ENCODE assay signal across 8 cellular contexts in the genomic region with DNA sequence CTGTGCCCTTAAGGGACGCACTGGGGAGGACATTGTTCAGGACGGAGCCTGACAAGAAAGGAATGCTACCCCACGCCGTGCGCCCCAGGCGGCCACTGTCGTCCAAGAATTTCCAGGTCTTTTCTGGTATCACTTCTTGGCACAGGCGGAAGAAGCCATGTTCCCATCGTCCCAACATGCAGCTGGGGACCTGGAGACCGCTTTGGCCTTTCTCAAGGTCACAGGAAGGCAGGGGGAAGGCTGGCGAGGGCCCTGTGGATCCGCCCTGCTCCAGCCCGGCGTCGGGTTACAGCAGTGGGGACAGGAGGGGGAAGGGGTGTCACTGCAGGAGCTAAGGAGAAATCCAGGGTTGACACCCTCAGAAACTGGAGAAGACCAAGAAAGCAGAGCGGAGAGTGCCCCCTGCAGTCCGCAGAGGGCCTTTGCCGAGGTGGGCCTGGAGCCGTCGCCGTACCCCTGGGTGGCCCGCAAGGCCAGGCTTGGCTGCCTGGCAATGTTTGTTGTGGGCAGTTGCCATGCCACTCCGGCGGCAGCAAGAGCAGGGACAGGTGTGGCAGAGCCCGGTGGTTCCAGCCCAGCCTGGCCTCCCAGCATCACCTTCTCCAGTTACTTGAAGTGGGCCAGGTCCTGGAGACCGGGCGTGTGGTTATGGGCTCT.
A peak's percentile ranks its signal among the peaks of the same experiment; 100 is the strongest.
DNase-seq lines count a peak whose midpoint lies in the region; ATAC-seq, FAIRE-seq and TF ChIP-seq lines count a peak whose summit lies in the region.

No MANE protein-coding gene starts in this region.

- CTCF ChIA-PET in A549 (lab: Yijun Ruan, JAX): interaction anchor here (0.7 to 1.7 kb wide), 5 partner anchors 12 to 180 kb away, joined by 3 to 6 read pairs (median 3); no protein-coding TSS in a partner anchor

- peak; percentile 22; the same call in 2 of the 3 replicates for TF ChIP-seq CTCF in A549 (IDR thresholded peaks at IDR 0.05)
- TF ChIP-seq CTCF in HFFc6 (IDR thresholded peaks at IDR 0.05): peak; percentile 69

- peaks cover 22% of the 10 kb centered on the region for H3K27me3 Mint-ChIP-seq in HFFc6 (ENCODE audit: insufficient read depth)

- H3K4me3 ChIP-seq in A549: no peak overlapping the region

- no peaks in the 10 kb centered on the region for H3K4me1 ChIP-seq in A549

- POLR2A ChIA-PET in A549 (lab: Yijun Ruan, JAX): no interaction called here

- no peak for TF ChIP-seq POLR2A in A549 (IDR thresholded peaks at IDR 0.05; ENCODE audit: low read length)

- 33% methylated on average over 25 of the region's 27 CpGs for WGBS in A549 (ENCODE audit: missing lambda C conversion rate)

- no peak overlapping the region for H3K27ac ChIP-seq in A549

- no peaks in the 10 kb centered on the region for H3K9me3 ChIP-seq in A549

- DNase-seq in A549 (ENCODE audit: low read depth in 1 of 2, low spot score in 1 of 2) (peak; percentile 35 to 44), HFFc6 (no peak), SW480 (ENCODE audit: low spot score) (peak; percentile 66), iris pigment epithelial cell (ENCODE audit: low read depth) (peak; percentile 16)
- no peak for DNase-seq in activated CD4-positive, CD25-positive, alpha-beta regulatory T cell treated with anti-CD3 and anti-CD28 coated beads, Interleukin-2, amount 50 U/mL, for 72 hours

- H3K9me3 Mint-ChIP-seq in HFFc6: no peaks in the 10 kb centered on the region; the same call in 1 of the 2 replicates

- H3K4me2 ChIP-seq in A549: no peak overlapping the region

- no peaks in the 10 kb centered on the region for H3K36me3 Mint-ChIP-seq in HFFc6 (ENCODE audit: low read depth)

- peak; percentile 19 to 48; a peak in 3 of 5 replicates for TF ChIP-seq RAD21 in A549 (conservative IDR thresholded peaks at IDR 0.05 in 1 of 2, IDR thresholded peaks at IDR 0.05 in 1 of 2)

- no peak for FAIRE-seq in A549 (lab: Jason Lieb, UNC)

- ATAC-seq in A549 (peak; percentile 25 to 89; a peak in 3 of 6 replicates), HG03175 (IDR thresholded peaks at IDR 0.05; ENCODE audit: unreplicated experiment) (no peak), HG02588 (IDR thresholded peaks at IDR 0.05; ENCODE audit: unreplicated experiment) (no peak), GM21723 (IDR thresholded peaks at IDR 0.05; ENCODE audit: unreplicated experiment) (no peak)

- no peak overlapping the region for H3K4me3 Mint-ChIP-seq in HFFc6

- TF ChIP-seq EP300 in A549 (IDR thresholded peaks at IDR 0.05): no peak

- peaks cover 3% of the 10 kb centered on the region for H3K4me1 Mint-ChIP-seq in HFFc6 (ENCODE audit: low read depth)

- no peak overlapping the region for H3K27ac Mint-ChIP-seq in HFFc6

TF ChIP-seq in A549, 52 proteins besides CTCF, POLR2A, EP300 and RAD21:
- TF ChIP-seq MYC (IDR thresholded peaks at IDR 0.05; ENCODE audit: borderline replicate concordance, low read length) (no peak), NR3C1 (IDR thresholded peaks at IDR 0.05) (no peak), JUNB (IDR thresholded peaks at IDR 0.05) (no peak), TFCP2L1 (CRISPR knock-in tag; IDR thresholded peaks at IDR 0.05) (no peak)
- TF ChIP-seq, protein P1, sequence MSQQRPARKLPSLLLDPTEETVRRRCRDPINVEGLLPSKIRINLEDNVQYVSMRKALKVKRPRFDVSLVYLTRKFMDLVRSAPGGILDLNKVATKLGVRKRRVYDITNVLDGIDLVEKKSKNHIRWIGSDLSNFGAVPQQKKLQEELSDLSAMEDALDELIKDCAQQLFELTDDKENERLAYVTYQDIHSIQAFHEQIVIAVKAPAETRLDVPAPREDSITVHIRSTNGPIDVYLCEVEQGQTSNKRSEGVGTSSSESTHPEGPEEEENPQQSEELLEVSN (IDR thresholded peaks at IDR 0.05; ENCODE audit: borderline replicate concordance, low read depth): no peak
- TF ChIP-seq, protein P2, sequence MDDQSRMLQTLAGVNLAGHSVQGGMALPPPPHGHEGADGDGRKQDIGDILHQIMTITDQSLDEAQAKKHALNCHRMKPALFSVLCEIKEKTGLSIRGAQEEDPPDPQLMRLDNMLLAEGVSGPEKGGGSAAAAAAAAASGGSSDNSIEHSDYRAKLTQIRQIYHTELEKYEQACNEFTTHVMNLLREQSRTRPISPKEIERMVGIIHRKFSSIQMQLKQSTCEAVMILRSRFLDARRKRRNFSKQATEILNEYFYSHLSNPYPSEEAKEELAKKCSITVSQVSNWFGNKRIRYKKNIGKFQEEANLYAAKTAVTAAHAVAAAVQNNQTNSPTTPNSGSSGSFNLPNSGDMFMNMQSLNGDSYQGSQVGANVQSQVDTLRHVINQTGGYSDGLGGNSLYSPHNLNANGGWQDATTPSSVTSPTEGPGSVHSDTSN (IDR thresholded peaks at IDR 0.05): no peak
- TF ChIP-seq, protein P3, sequence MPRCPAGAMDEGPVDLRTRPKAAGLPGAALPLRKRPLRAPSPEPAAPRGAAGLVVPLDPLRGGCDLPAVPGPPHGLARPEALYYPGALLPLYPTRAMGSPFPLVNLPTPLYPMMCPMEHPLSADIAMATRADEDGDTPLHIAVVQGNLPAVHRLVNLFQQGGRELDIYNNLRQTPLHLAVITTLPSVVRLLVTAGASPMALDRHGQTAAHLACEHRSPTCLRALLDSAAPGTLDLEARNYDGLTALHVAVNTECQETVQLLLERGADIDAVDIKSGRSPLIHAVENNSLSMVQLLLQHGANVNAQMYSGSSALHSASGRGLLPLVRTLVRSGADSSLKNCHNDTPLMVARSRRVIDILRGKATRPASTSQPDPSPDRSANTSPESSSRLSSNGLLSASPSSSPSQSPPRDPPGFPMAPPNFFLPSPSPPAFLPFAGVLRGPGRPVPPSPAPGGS (IDR thresholded peaks at IDR 0.05): no peak

Comparison
In these comparisons a context has a peak if more than half of its experiments do, and no peak if none do; other contexts are left out.
1. ATAC-seq: peak in A549 (2 of 2); none in HG03175 (single experiment), HG02588 (single experiment) and GM21723 (single experiment).
2. DNase-seq: peak in A549 (2 of 2), SW480 (single experiment) and iris pigment epithelial cell (single experiment); none in HFFc6 (single experiment) and activated CD4-positive, CD25-positive, alpha-beta regulatory T cell treated with anti-CD3 and anti-CD28 coated beads, Interleukin-2, amount 50 U/mL, for 72 hours (single experiment).